1 cellular context compared by ENCODE assay signal in genomic region chr16:2009791-2010510, GRCh38.
TF ChIP-seq lines count a peak whose summit lies in the region.

Gene ZNF598 (minus strand): TSS chr16:2009821.

TF ChIP-seq in K562, 482 proteins besides CTCF, POLR2A, EP300 and RAD21 (continued from another document and continues in another):
- TF ChIP-seq, protein P1, sequence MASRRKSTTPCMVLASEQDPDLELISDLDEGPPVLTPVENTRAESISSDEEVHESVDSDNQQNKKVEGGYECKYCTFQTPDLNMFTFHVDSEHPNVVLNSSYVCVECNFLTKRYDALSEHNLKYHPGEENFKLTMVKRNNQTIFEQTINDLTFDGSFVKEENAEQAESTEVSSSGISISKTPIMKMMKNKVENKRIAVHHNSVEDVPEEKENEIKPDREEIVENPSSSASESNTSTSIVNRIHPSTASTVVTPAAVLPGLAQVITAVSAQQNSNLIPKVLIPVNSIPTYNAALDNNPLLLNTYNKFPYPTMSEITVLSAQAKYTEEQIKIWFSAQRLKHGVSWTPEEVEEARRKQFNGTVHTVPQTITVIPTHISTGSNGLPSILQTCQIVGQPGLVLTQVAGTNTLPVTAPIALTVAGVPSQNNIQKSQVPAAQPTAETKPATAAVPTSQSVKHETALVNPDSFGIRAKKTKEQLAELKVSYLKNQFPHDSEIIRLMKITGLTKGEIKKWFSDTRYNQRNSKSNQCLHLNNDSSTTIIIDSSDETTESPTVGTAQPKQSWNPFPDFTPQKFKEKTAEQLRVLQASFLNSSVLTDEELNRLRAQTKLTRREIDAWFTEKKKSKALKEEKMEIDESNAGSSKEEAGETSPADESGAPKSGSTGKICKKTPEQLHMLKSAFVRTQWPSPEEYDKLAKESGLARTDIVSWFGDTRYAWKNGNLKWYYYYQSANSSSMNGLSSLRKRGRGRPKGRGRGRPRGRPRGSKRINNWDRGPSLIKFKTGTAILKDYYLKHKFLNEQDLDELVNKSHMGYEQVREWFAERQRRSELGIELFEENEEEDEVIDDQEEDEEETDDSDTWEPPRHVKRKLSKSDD (conservative IDR thresholded peaks at IDR 0.05; ENCODE audit: low read length): no peak
- TF ChIP-seq TBP (optimal IDR thresholded peaks at IDR 0.05; ENCODE audit: low read depth, low read length) (peak; percentile 86), NFRKB (IDR thresholded peaks at IDR 0.05; ENCODE audit: low read depth) (peak; percentile 88), EZH2 (IDR thresholded peaks at IDR 0.05; ENCODE audit: borderline replicate concordance, low read depth, low read length) (no peak), XRCC5 (IDR thresholded peaks at IDR 0.05; ENCODE audit: low read depth, low read length) (no peak), CXXC5 (CRISPR knock-in tag; IDR thresholded peaks at IDR 0.05) (peak; percentile 90), ZNF175 (CRISPR knock-in tag; IDR thresholded peaks at IDR 0.05; ENCODE audit: low read depth) (0 out of 2 replicates have a peak, but pooled peaks have one; percentile 44), ZNF282 (CRISPR knock-in tag; IDR thresholded peaks at IDR 0.05) (0 out of 2 replicates have a peak, but pooled peaks have one; percentile 2), C11orf30 (IDR thresholded peaks at IDR 0.05; ENCODE audit: low read depth) (no peak), ZNF274 (IDR thresholded peaks at IDR 0.05; ENCODE audit: borderline replicate concordance, low read depth, low read length) (no peak), RHOXF2B (CRISPR knock-in tag; conservative IDR thresholded peaks at IDR 0.05) (no peak), TARDBP (IDR thresholded peaks at IDR 0.05) (peak; percentile 74; the same call in 1 of the 2 replicates), NFXL1 (CRISPR knock-in tag; IDR thresholded peaks at IDR 0.05) (no peak), ESRRB (CRISPR knock-in tag; IDR thresholded peaks at IDR 0.05; ENCODE audit: borderline replicate concordance) (no peak), ERF (CRISPR knock-in tag; IDR thresholded peaks at IDR 0.05) (0 out of 2 replicates have a peak, but pooled peaks have one; percentile 48), ZBTB7A (IDR thresholded peaks at IDR 0.05; ENCODE audit: borderline replicate concordance, control insufficient read depth, low read depth, low read length) (no peak; the same call in 1 of the 2 replicates), HSF4 (CRISPR knock-in tag; IDR thresholded peaks at IDR 0.05; ENCODE audit: borderline replicate concordance) (no peak), ASH1L (IDR thresholded peaks at IDR 0.05; ENCODE audit: borderline replicate concordance, low read depth, partially characterized antibody) (no peak), ZNF174 (CRISPR knock-in tag; IDR thresholded peaks at IDR 0.05) (no peak), BRF2 (IDR thresholded peaks at IDR 0.05; ENCODE audit: borderline replicate concordance, insufficient read depth, insufficient read length) (no peak), SAP30 (IDR thresholded peaks at IDR 0.05; ENCODE audit: borderline replicate concordance, insufficient read depth, low read depth, low read length, poor library complexity, severe bottlenecking) (peak; percentile 73), ZNF75A (CRISPR knock-in tag; IDR thresholded peaks at IDR 0.05) (no peak), HNRNPL (IDR thresholded peaks at IDR 0.05; ENCODE audit: low read depth, low read length) (no peak), ZNF239 (CRISPR knock-in tag; IDR thresholded peaks at IDR 0.05) (no peak), LEF1 (IDR thresholded peaks at IDR 0.05) (peak; percentile 36; the same call in 1 of the 2 replicates), PYGO2 (tag; IDR thresholded peaks at IDR 0.05) (0 out of 2 replicates have a peak, but pooled peaks have one; percentile 7), ZBTB2 (IDR thresholded peaks at IDR 0.05) (0 out of 2 replicates have a peak, but pooled peaks have one; percentile 35), SMAD1 (IDR thresholded peaks at IDR 0.05; ENCODE audit: low read depth, low read length, partially characterized antibody) (no peak), TAF1 (IDR thresholded peaks at IDR 0.05; ENCODE audit: control insufficient read depth, extremely low read depth, insufficient read depth, low read length, severe bottlenecking) (peak; percentile 85), XRCC4 (IDR thresholded peaks at IDR 0.05; ENCODE audit: extremely low read depth, insufficient read depth, insufficient read length) (no peak), ZNF133 (CRISPR knock-in tag; IDR thresholded peaks at IDR 0.05) (no peak)
- TF ChIP-seq, protein P2, sequence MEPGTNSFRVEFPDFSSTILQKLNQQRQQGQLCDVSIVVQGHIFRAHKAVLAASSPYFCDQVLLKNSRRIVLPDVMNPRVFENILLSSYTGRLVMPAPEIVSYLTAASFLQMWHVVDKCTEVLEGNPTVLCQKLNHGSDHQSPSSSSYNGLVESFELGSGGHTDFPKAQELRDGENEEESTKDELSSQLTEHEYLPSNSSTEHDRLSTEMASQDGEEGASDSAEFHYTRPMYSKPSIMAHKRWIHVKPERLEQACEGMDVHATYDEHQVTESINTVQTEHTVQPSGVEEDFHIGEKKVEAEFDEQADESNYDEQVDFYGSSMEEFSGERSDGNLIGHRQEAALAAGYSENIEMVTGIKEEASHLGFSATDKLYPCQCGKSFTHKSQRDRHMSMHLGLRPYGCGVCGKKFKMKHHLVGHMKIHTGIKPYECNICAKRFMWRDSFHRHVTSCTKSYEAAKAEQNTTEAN (CRISPR knock-in tag; IDR thresholded peaks at IDR 0.05): no peak
- TF ChIP-seq, protein P3, sequence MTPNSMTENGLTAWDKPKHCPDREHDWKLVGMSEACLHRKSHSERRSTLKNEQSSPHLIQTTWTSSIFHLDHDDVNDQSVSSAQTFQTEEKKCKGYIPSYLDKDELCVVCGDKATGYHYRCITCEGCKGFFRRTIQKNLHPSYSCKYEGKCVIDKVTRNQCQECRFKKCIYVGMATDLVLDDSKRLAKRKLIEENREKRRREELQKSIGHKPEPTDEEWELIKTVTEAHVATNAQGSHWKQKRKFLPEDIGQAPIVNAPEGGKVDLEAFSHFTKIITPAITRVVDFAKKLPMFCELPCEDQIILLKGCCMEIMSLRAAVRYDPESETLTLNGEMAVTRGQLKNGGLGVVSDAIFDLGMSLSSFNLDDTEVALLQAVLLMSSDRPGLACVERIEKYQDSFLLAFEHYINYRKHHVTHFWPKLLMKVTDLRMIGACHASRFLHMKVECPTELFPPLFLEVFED (CRISPR knock-in tag; conservative IDR thresholded peaks at IDR 0.05): no peak
- TF ChIP-seq, protein P4, sequence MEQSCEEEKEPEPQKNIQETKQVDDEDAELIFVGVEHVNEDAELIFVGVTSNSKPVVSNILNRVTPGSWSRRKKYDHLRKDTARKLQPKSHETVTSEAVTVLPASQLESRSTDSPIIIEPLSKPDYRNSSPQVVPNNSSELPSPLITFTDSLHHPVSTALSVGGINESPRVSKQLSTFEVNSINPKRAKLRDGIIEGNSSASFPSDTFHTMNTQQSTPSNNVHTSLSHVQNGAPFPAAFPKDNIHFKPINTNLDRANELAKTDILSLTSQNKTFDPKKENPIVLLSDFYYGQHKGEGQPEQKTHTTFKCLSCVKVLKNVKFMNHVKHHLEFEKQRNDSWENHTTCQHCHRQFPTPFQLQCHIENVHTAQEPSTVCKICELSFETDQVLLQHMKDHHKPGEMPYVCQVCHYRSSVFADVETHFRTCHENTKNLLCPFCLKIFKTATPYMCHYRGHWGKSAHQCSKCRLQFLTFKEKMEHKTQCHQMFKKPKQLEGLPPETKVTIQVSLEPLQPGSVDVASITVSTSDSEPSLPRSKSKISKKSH (CRISPR knock-in tag; IDR thresholded peaks at IDR 0.05): no peak
- TF ChIP-seq, protein P5, sequence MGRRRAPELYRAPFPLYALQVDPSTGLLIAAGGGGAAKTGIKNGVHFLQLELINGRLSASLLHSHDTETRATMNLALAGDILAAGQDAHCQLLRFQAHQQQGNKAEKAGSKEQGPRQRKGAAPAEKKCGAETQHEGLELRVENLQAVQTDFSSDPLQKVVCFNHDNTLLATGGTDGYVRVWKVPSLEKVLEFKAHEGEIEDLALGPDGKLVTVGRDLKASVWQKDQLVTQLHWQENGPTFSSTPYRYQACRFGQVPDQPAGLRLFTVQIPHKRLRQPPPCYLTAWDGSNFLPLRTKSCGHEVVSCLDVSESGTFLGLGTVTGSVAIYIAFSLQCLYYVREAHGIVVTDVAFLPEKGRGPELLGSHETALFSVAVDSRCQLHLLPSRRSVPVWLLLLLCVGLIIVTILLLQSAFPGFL (CRISPR knock-in tag; IDR thresholded peaks at IDR 0.05): no peak
- TF ChIP-seq, protein P6, sequence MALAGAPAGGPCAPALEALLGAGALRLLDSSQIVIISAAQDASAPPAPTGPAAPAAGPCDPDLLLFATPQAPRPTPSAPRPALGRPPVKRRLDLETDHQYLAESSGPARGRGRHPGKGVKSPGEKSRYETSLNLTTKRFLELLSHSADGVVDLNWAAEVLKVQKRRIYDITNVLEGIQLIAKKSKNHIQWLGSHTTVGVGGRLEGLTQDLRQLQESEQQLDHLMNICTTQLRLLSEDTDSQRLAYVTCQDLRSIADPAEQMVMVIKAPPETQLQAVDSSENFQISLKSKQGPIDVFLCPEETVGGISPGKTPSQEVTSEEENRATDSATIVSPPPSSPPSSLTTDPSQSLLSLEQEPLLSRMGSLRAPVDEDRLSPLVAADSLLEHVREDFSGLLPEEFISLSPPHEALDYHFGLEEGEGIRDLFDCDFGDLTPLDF (CRISPR knock-in tag; IDR thresholded peaks at IDR 0.05): no peak
- TF ChIP-seq, protein P7, sequence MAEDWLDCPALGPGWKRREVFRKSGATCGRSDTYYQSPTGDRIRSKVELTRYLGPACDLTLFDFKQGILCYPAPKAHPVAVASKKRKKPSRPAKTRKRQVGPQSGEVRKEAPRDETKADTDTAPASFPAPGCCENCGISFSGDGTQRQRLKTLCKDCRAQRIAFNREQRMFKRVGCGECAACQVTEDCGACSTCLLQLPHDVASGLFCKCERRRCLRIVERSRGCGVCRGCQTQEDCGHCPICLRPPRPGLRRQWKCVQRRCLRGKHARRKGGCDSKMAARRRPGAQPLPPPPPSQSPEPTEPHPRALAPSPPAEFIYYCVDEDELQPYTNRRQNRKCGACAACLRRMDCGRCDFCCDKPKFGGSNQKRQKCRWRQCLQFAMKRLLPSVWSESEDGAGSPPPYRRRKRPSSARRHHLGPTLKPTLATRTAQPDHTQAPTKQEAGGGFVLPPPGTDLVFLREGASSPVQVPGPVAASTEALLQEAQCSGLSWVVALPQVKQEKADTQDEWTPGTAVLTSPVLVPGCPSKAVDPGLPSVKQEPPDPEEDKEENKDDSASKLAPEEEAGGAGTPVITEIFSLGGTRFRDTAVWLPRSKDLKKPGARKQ (CRISPR knock-in tag; IDR thresholded peaks at IDR 0.05): no peak
- TF ChIP-seq, protein P8, sequence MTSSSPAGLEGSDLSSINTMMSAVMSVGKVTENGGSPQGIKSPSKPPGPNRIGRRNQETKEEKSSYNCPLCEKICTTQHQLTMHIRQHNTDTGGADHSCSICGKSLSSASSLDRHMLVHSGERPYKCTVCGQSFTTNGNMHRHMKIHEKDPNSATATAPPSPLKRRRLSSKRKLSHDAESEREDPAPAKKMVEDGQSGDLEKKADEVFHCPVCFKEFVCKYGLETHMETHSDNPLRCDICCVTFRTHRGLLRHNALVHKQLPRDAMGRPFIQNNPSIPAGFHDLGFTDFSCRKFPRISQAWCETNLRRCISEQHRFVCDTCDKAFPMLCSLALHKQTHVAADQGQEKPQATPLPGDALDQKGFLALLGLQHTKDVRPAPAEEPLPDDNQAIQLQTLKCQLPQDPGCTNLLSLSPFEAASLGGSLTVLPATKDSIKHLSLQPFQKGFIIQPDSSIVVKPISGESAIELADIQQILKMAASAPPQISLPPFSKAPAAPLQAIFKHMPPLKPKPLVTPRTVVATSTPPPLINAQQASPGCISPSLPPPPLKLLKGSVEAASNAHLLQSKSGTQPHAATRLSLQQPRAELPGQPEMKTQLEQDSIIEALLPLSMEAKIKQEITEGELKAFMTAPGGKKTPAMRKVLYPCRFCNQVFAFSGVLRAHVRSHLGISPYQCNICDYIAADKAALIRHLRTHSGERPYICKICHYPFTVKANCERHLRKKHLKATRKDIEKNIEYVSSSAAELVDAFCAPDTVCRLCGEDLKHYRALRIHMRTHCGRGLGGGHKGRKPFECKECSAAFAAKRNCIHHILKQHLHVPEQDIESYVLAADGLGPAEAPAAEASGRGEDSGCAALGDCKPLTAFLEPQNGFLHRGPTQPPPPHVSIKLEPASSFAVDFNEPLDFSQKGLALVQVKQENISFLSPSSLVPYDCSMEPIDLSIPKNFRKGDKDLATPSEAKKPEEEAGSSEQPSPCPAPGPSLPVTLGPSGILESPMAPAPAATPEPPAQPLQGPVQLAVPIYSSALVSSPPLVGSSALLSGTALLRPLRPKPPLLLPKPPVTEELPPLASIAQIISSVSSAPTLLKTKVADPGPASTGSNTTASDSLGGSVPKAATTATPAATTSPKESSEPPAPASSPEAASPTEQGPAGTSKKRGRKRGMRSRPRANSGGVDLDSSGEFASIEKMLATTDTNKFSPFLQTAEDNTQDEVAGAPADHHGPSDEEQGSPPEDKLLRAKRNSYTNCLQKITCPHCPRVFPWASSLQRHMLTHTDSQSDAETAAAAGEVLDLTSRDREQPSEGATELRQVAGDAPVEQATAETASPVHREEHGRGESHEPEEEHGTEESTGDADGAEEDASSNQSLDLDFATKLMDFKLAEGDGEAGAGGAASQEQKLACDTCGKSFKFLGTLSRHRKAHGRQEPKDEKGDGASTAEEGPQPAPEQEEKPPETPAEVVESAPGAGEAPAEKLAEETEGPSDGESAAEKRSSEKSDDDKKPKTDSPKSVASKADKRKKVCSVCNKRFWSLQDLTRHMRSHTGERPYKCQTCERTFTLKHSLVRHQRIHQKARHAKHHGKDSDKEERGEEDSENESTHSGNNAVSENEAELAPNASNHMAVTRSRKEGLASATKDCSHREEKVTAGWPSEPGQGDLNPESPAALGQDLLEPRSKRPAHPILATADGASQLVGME (CRISPR knock-in tag; IDR thresholded peaks at IDR 0.05): no peak
